In genomic region chrX:17484592-17484991, GRCh38 we compare ENCODE assay signal across 26 cellular contexts.
"Had no signal": no experiment of that assay in that cellular context is flagged by ENCODE, and none has a peak within 500 bp of the region (broad histone marks: within the 10 kb centered on the region; RNA-seq: fewer than 3 reads in every experiment).

No MANE protein-coding gene starts in this region.

- H3K4me3 Mint-ChIP-seq: immature natural killer cell; memory B cell; naive thymus-derived CD4-positive, alpha-beta T cell; natural killer cell treated with Interleukin-12 subunit alpha and Interleukin-12 subunit beta and Interleukin-15 and Interleukin-18, amount 100 ng/mL, for 72 hours; stimulated activated memory B cell treated with anti-CD40 and anti-IgM and Interleukin-4, amounts not matched to agents 10 μg/mL and 1 μg/mL and 100 μg/mL, for 72 hours; stimulated activated naive CD8-positive, alpha-beta T cell treated with anti-CD3 and anti-CD28 coated beads, Interleukin-15, amount 100 ng/mL, for 72 hours; type B pancreatic cell had no signal

- H3K27ac Mint-ChIP-seq: immature natural killer cell; memory B cell; naive thymus-derived CD4-positive, alpha-beta T cell; natural killer cell treated with Interleukin-12 subunit alpha and Interleukin-12 subunit beta and Interleukin-15 and Interleukin-18, amount 100 ng/mL, for 72 hours; progenitor cell of endocrine pancreas; stimulated activated memory B cell treated with anti-CD40 and anti-IgM and Interleukin-4, amounts not matched to agents 10 μg/mL and 1 μg/mL and 100 μg/mL, for 72 hours; stimulated activated naive CD8-positive, alpha-beta T cell treated with anti-CD3 and anti-CD28 coated beads, Interleukin-15, amount 100 ng/mL, for 72 hours; type B pancreatic cell had no signal

- H3K27me3 Mint-ChIP-seq: memory B cell; naive thymus-derived CD4-positive, alpha-beta T cell; progenitor cell of endocrine pancreas; stimulated activated memory B cell treated with anti-CD40 and anti-IgM and Interleukin-4, amounts not matched to agents 10 μg/mL and 1 μg/mL and 100 μg/mL, for 72 hours; stimulated activated naive CD8-positive, alpha-beta T cell treated with anti-CD3 and anti-CD28 coated beads, Interleukin-15, amount 100 ng/mL, for 72 hours; type B pancreatic cell had no signal

- H3K4me2 ChIP-seq: smooth muscle cell had no signal

- H3K36me3 Mint-ChIP-seq: immature natural killer cell; memory B cell; naive thymus-derived CD4-positive, alpha-beta T cell; natural killer cell treated with Interleukin-12 subunit alpha and Interleukin-12 subunit beta and Interleukin-15 and Interleukin-18, amount 100 ng/mL, for 72 hours; stimulated activated memory B cell treated with anti-CD40 and anti-IgM and Interleukin-4, amounts not matched to agents 10 μg/mL and 1 μg/mL and 100 μg/mL, for 72 hours; type B pancreatic cell had no signal

- H3K4me3 ChIP-seq: left lung, lung, mucosa of descending colon, ovary, right atrium auricular region, right lobe of liver, smooth muscle cell, tibial nerve, uterus had no signal

- H3K27me3 ChIP-seq: left lung, ovary, right atrium auricular region, right lobe of liver, tibial nerve, uterus had no signal

- H3K9me3 Mint-ChIP-seq: immature natural killer cell; memory B cell; natural killer cell treated with Interleukin-12 subunit alpha and Interleukin-12 subunit beta and Interleukin-15 and Interleukin-18, amount 100 ng/mL, for 72 hours; stimulated activated memory B cell treated with anti-CD40 and anti-IgM and Interleukin-4, amounts not matched to agents 10 μg/mL and 1 μg/mL and 100 μg/mL, for 72 hours; stimulated activated naive CD8-positive, alpha-beta T cell treated with anti-CD3 and anti-CD28 coated beads, Interleukin-15, amount 100 ng/mL, for 72 hours; type B pancreatic cell had no signal

- H3K9me3 ChIP-seq: left lung, mucosa of descending colon, ovary, right atrium auricular region, right lobe of liver, tibial nerve, uterus had no signal

- H3K27ac ChIP-seq: left lung, ovary, right atrium auricular region, right lobe of liver, tibial nerve, uterus had no signal

- H3K36me3 ChIP-seq: left lung, ovary, right atrium auricular region, right lobe of liver, tibial nerve, uterus had no signal

- H3K4me1 ChIP-seq: left lung, right atrium auricular region, right lobe of liver, tibial nerve, uterus had no signal

- ATAC-seq: left colon; left lung; mucosa of descending colon; naive thymus-derived CD4-positive, alpha-beta T cell; natural killer cell treated with Interleukin-12 subunit alpha and Interleukin-12 subunit beta and Interleukin-15 and Interleukin-18, amount 100 ng/mL, for 72 hours; right lobe of liver; stimulated activated memory B cell treated with anti-CD40 and anti-IgM and Interleukin-4, amounts not matched to agents 10 μg/mL and 1 μg/mL and 100 μg/mL, for 72 hours; stimulated activated naive CD8-positive, alpha-beta T cell treated with anti-CD3 and anti-CD28 coated beads, Interleukin-15, amount 100 ng/mL, for 72 hours had no signal

- DNase-seq: hypothalamus; immature natural killer cell; kidney; left colon; left lung; midbrain; mucosa of descending colon; naive thymus-derived CD4-positive, alpha-beta T cell; ovary; right lobe of liver; stimulated activated CD4-positive, alpha-beta T cell treated with anti-CD3 and anti-CD28 coated beads, Interleukin-1b, Interleukin-23, amount 100 ng/mL, for 48 hours; stimulated activated CD4-positive, alpha-beta T cell treated with anti-CD3 and anti-CD28 coated beads, Interleukin-2, amount 100 ng/mL, for 48 hours; stimulated activated CD4-positive, alpha-beta T cell treated with anti-CD3 and anti-CD28 coated beads, Interleukin-4, amount 100 ng/mL, for 4 hours; stimulated activated CD8-positive, alpha-beta memory T cell treated with anti-CD3 and anti-CD28 coated beads, Interleukin-4, amount 100 ng/mL, for 48 hours; stimulated activated naive CD4-positive, alpha-beta T cell treated with Interleukin-2 at 50 U/mL for 16 hours; stimulated activated naive CD8-positive, alpha-beta T cell treated with anti-CD3 and anti-CD28 coated beads, Interleukin-15, amount 100 ng/mL, for 72 hours; uterus had no signal

- H3K4me1 Mint-ChIP-seq: immature natural killer cell; memory B cell; naive thymus-derived CD4-positive, alpha-beta T cell; stimulated activated memory B cell treated with anti-CD40 and anti-IgM and Interleukin-4, amounts not matched to agents 10 μg/mL and 1 μg/mL and 100 μg/mL, for 72 hours; stimulated activated naive CD8-positive, alpha-beta T cell treated with anti-CD3 and anti-CD28 coated beads, Interleukin-15, amount 100 ng/mL, for 72 hours had no signal
